In genomic region chr17:44438634-44439033, GRCh38 we compare ENCODE assay signal across 10 cellular contexts. TPM values are rescaled to one million over a fixed set of nuclear protein-coding genes. Genes with fewer than 3 reads are reported as not detected.
A peak's percentile ranks its signal among the peaks of the same experiment; 100 is the strongest.
DNase-seq lines count a peak whose midpoint lies in the region; ATAC-seq and TF ChIP-seq lines count a peak whose summit lies in the region.
"Had no signal": no experiment of that assay in that cellular context is flagged by ENCODE, and none has a peak within 500 bp of the region (broad histone marks: within the 10 kb centered on the region; RNA-seq: fewer than 3 reads in every experiment).

No MANE protein-coding gene starts in this region.

- no peaks in the 10 kb centered on the region for H3F3A ChIP-seq in SK-N-SH (replicated peaks; ENCODE audit: insufficient read depth)

- POLR2A ChIA-PET in SK-N-SH (lab: Yijun Ruan, JAX) = no interaction called here
- POLR2A ChIA-PET in activated CD8-positive, alpha-beta T cell treated with anti-CD3 and anti-CD28 coated beads for 36 hours (lab: Charles Lee) = no interaction called here

- H2AFZ ChIP-seq in SK-N-SH (ENCODE audit: low read depth) = no peak overlapping the region

- H3K27ac Mint-ChIP-seq in activated CD8-positive, alpha-beta T cell treated with anti-CD3 and anti-CD28 coated beads for 36 hours = peak overlapping the region; percentile 50

- H3K4me3 ChIP-seq in SK-N-SH (ENCODE audit: low read depth in 2 of 2, low read length in 1 of 2) (no peak overlapping the region), ovary (no peak overlapping the region)

- H3K27ac ChIP-seq in SK-N-SH (ENCODE audit: low read depth in 2 of 2, low read length in 1 of 2) (no peak overlapping the region; a peak in 1 of 4 replicates), ovary (no peak overlapping the region)

- no peaks in the 10 kb centered on the region for H3K27me3 ChIP-seq in SK-N-SH (ENCODE audit: insufficient read depth)
- H3K27me3 ChIP-seq in ovary = no peaks in the 10 kb centered on the region

- intact Hi-C loops in activated CD8-positive, alpha-beta T cell treated with anti-CD3 and anti-CD28 coated beads for 36 hours (cut with micrococcal nuclease) = no loop called here
- intact Hi-C loops in ovary (cut with DNase I) = no loop called here

- TF ChIP-seq EP300 in SK-N-SH (IDR thresholded peaks at IDR 0.05; ENCODE audit: borderline replicate concordance in 1 of 2, low read depth in 1 of 2, low read length in 1 of 2) = no peak
- no peak for TF ChIP-seq EP300 in ovary (IDR thresholded peaks at IDR 0.05)

- 0 out of 2 replicates have a peak, but pooled peaks cover 6% of the 10 kb centered on the region for H4K20me1 ChIP-seq in SK-N-SH (ENCODE audit: insufficient read depth)

- H3K9me3 Mint-ChIP-seq in activated CD8-positive, alpha-beta T cell treated with anti-CD3 and anti-CD28 coated beads for 36 hours = no peaks in the 10 kb centered on the region

- no peak overlapping the region for H3K4me2 ChIP-seq in SK-N-SH

- ATAC-seq in SK-N-SH treated with all-trans-retinoic acid at 6 μM for 48 hours (no peak), HG02970 (IDR thresholded peaks at IDR 0.05; ENCODE audit: low FRiP score, unreplicated experiment) (no peak), GM21786 (IDR thresholded peaks at IDR 0.05; ENCODE audit: unreplicated experiment) (no peak)
- ATAC-seq in activated CD8-positive, alpha-beta T cell treated with anti-CD3 and anti-CD28 coated beads for 36 hours = peak; percentile 66

- no peaks in the 10 kb centered on the region for H3K9me2 ChIP-seq in SK-N-SH

- TF ChIP-seq RAD21 in SK-N-SH (IDR thresholded peaks at IDR 0.05; ENCODE audit: low read length) = no peak

- peak; percentile 8 for DNase-seq in SK-N-SH
- DNase-seq in activated CD8-positive, alpha-beta T cell treated with anti-CD3 and anti-CD28 coated beads for 36 hours = peak; percentile 30
- DNase-seq in islet precursor cell = peak; percentile 62
- peak; percentile 1 to 5 for DNase-seq in stimulated activated CD8-positive, alpha-beta memory T cell treated with anti-CD3 and anti-CD28 coated beads, Interleukin-7, amount 100 ng/mL, for 1 hour (ENCODE audit: low read depth in 2 of 2)
- no peak for DNase-seq in ovary
- DNase-seq: 8988T, NCI-H774 had no signal

- 69% methylated on average over 2 of the region's 2 CpGs for whole genome bisulfite sequencing in SK-N-SH (ENCODE audit: low lambda C conversion rate)
- 47 to 50% (median 48%) methylated on average over 2 of the region's 2 CpGs for WGBS in ovary, 3 donors

- H3K27me3 Mint-ChIP-seq in activated CD8-positive, alpha-beta T cell treated with anti-CD3 and anti-CD28 coated beads for 36 hours = no peaks in the 10 kb centered on the region

- H3K4me1 Mint-ChIP-seq in activated CD8-positive, alpha-beta T cell treated with anti-CD3 and anti-CD28 coated beads for 36 hours (ENCODE audit: low read depth) = peaks cover 19% of the 10 kb centered on the region

- H3K9ac ChIP-seq in SK-N-SH = no peak overlapping the region

- peaks cover 0 to 3% of the 10 kb centered on the region in 2 experiments; a peak in 1 of 4 replicates for H3K4me1 ChIP-seq in SK-N-SH (ENCODE audit: control insufficient read depth in 1 of 2, insufficient read depth in 2 of 2, low read depth in 1 of 2, low read length in 1 of 2)
- no peaks in the 10 kb centered on the region for H3K4me1 ChIP-seq in ovary (ENCODE audit: insufficient read depth)

- H3K36me3 ChIP-seq in SK-N-SH (replicated peaks in 1 of 2; ENCODE audit: control insufficient read depth in 1 of 2, insufficient read depth in 2 of 2, low read length in 1 of 2) = peaks cover 12 to 26% of the 10 kb centered on the region in 2 experiments
- no peaks in the 10 kb centered on the region for H3K36me3 ChIP-seq in ovary

- peaks cover 52% of the 10 kb centered on the region for H3K79me2 ChIP-seq in SK-N-SH (ENCODE audit: insufficient read depth)

- TF ChIP-seq POLR2A in ovary (IDR thresholded peaks at IDR 0.05) = no peak

- CTCF ChIA-PET in SK-N-SH (lab: Yijun Ruan, JAX) = interaction anchor here (0.9 to 1.4 kb wide), 2 partner anchors 9 to 340 kb away, joined by 3 read pairs; no protein-coding TSS in a partner anchor
- CTCF ChIA-PET in activated CD8-positive, alpha-beta T cell treated with anti-CD3 and anti-CD28 coated beads for 36 hours (lab: Charles Lee) = no interaction called here

- no peak overlapping the region for H3K4me3 Mint-ChIP-seq in activated CD8-positive, alpha-beta T cell treated with anti-CD3 and anti-CD28 coated beads for 36 hours

- peaks cover 11% of the 10 kb centered on the region for H3K36me3 Mint-ChIP-seq in activated CD8-positive, alpha-beta T cell treated with anti-CD3 and anti-CD28 coated beads for 36 hours (ENCODE audit: low read depth)

- H3K9me3 ChIP-seq in SK-N-SH = no peaks in the 10 kb centered on the region
- no peaks in the 10 kb centered on the region for H3K9me3 ChIP-seq in ovary

- TF ChIP-seq CTCF in SK-N-SH (IDR thresholded peaks at IDR 0.05) (no peak), ovary (IDR thresholded peaks at IDR 0.05) (no peak)
- no peak for TF ChIP-seq CTCF in activated CD8-positive, alpha-beta T cell treated with anti-CD3 and anti-CD28 coated beads for 36 hours (IDR thresholded peaks at IDR 0.05)

TF ChIP-seq in SK-N-SH, 30 proteins besides CTCF, POLR2A, EP300 and RAD21 (continues in another document):
- TF ChIP-seq REST (IDR thresholded peaks at IDR 0.05; ENCODE audit: low read depth, low read length) (no peak), FOSL2 (IDR thresholded peaks at IDR 0.05; ENCODE audit: borderline replicate concordance, low read depth) (no peak), YY1 (IDR thresholded peaks at IDR 0.05; ENCODE audit: low read depth) (no peak), MEF2A (IDR thresholded peaks at IDR 0.05; ENCODE audit: borderline replicate concordance, low read depth) (no peak), SMC3 (IDR thresholded peaks at IDR 0.05; ENCODE audit: low read depth, low read length) (no peak), GABPA (IDR thresholded peaks at IDR 0.05; ENCODE audit: low read depth) (no peak)

TF ChIP-seq in SK-N-SH treated with all-trans-retinoic acid at 6 μM for 48 hours, 23 proteins besides CTCF, POLR2A, EP300 and RAD21:
- no peak for TF ChIP-seq SNAI2 (CRISPR knock-in tag; IDR thresholded peaks at IDR 0.05)
- no peak for TF ChIP-seq POU6F1 (CRISPR knock-in tag; IDR thresholded peaks at IDR 0.05; ENCODE audit: borderline replicate concordance, low read depth)
- no peak for TF ChIP-seq CREB5 (CRISPR knock-in tag; IDR thresholded peaks at IDR 0.05; ENCODE audit: low read depth)
- no peak for TF ChIP-seq ZNF8 (CRISPR knock-in tag; IDR thresholded peaks at IDR 0.05)
- TF ChIP-seq TOX (CRISPR knock-in tag; IDR thresholded peaks at IDR 0.05; ENCODE audit: borderline replicate concordance) = no peak
- TF ChIP-seq PPARA (CRISPR knock-in tag; IDR thresholded peaks at IDR 0.05; ENCODE audit: borderline replicate concordance) = no peak
- TF ChIP-seq CSRNP3 (CRISPR knock-in tag; IDR thresholded peaks at IDR 0.05) = no peak
- TF ChIP-seq GLIS3 (CRISPR knock-in tag; IDR thresholded peaks at IDR 0.05) = no peak
- TF ChIP-seq ISL1 (CRISPR knock-in tag; IDR thresholded peaks at IDR 0.05) = no peak
- TF ChIP-seq RARB (CRISPR knock-in tag; IDR thresholded peaks at IDR 0.05) = no peak
- TF ChIP-seq ZFP3 (CRISPR knock-in tag; IDR thresholded peaks at IDR 0.05) = no peak

RNA-seq across cellular contexts. Expression of gene ITGA2B, which starts 49.2 kb away (rescaled TPM):
- polyA plus RNA-seq in SK-N-SH (2012; rRNA removed) = 1.3 and 1.9 TPM in 2 replicates
- 0.21 and 0.35 TPM in 2 replicates for polyA plus RNA-seq in SK-N-SH (2012; cell fraction: cytosol; rRNA removed)
- 7.6 and 8.4 TPM in 2 replicates for polyA plus RNA-seq in SK-N-SH (2012; cell fraction: nucleus; rRNA removed)
- 1 to 10 TPM; 1.1 to 1.7 TPM for total RNA-seq in activated CD8-positive, alpha-beta T cell treated with anti-CD3 and anti-CD28 coated beads for 36 hours
- 1 to 10 TPM in 6 of 7 donors, under 1 TPM in 1; 0.60 to 5.2 (median 2.2) TPM for total RNA-seq in ovary
- polyA plus RNA-seq in ovary = 1 to 10 TPM in 1 of 2 donors, under 1 TPM in 1; 0.88 to 1.6 TPM

Comparison
In these comparisons a context has a peak if more than half of its experiments do, and no peak if none do; other contexts are left out.
1. DNase-seq: peak in SK-N-SH (single experiment), activated CD8-positive, alpha-beta T cell treated with anti-CD3 and anti-CD28 coated beads for 36 hours (single experiment), islet precursor cell (single experiment) and stimulated activated CD8-positive, alpha-beta memory T cell treated with anti-CD3 and anti-CD28 coated beads, Interleukin-7, amount 100 ng/mL, for 1 hour (2 of 2); none in ovary (0 of 5).